ENCODE assay signal across 1 cellular context in the genomic region with DNA sequence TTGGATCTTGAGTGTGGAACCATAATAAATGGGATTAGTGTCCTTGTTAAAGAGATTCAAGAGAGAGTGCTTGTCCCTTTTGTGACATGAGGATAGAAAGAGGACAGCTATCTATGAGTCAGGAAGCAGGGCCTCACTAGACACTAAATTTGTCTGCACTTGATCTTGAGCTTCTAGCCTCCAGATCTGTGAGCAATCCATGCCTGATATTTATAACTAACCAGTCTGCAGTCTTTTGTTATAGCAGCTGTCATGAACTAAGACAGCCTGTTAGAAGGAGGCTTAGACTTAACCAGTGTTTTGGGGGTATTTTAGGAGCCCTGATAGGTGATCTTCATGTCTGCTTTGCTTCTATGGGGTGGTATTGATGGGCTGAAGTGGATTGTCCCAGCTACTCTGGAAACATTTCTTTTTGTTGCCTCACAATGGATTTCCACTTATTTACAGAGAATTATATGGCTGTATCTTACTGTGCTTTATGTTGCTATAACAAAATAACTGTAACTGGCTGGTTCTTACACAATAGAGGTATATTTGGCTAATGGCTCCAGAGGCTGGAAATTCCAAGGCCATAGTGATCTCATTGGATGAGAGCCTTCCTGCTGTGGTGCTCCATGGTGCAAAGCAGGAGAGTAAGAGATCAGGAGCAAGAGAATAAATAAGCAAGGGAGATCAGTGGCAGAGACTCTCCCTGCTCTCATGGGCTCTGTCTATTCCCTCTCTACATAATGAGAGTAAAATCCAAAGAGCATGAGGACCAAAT.
TF ChIP-seq lines count a peak whose summit lies in the region.

No MANE protein-coding gene starts in this region.

TF ChIP-seq in HepG2, 621 proteins besides CTCF, POLR2A, EP300 and RAD21 (continued from another document and continues in another):
- no peak; the same call in 1 of the 2 replicates for TF ChIP-seq ZMAT3 (CRISPR knock-in tag; conservative IDR thresholded peaks at IDR 0.05)
- peak; percentile 53; the same call in 1 of the 2 replicates for TF ChIP-seq FOSL2 (CRISPR knock-in tag; IDR thresholded peaks at IDR 0.05)
- no peak for TF ChIP-seq SOX13 (IDR thresholded peaks at IDR 0.05)
- peak in 1 of 2 experiments; percentile 63; a peak in 1 of 4 replicates for TF ChIP-seq SOX13 (CRISPR knock-in tag; conservative IDR thresholded peaks at IDR 0.05 in 1 of 2, IDR thresholded peaks at IDR 0.05 in 1 of 2)
- TF ChIP-seq TEAD3 (CRISPR knock-in tag; optimal IDR thresholded peaks at IDR 0.05; ENCODE audit: borderline replicate concordance) = peak; percentile 67
- TF ChIP-seq ZFX (CRISPR knock-in tag; IDR thresholded peaks at IDR 0.05; ENCODE audit: low read depth) = peak; percentile 37; the same call in 1 of the 2 replicates
- 0 out of 2 replicates have a peak, but pooled peaks have one; percentile 12 for TF ChIP-seq THAP11 (CRISPR knock-in tag; IDR thresholded peaks at IDR 0.05)
- no peak for TF ChIP-seq ZNF775 (CRISPR knock-in tag; IDR thresholded peaks at IDR 0.05; ENCODE audit: borderline replicate concordance)
- peak; percentile 48; the same call in 1 of the 2 replicates for TF ChIP-seq RFX1 (IDR thresholded peaks at IDR 0.05)
- peak; percentile 54; the same call in 1 of the 2 replicates for TF ChIP-seq ZNF782 (CRISPR knock-in tag; IDR thresholded peaks at IDR 0.05; ENCODE audit: borderline replicate concordance)
- peak; percentile 74; the same call in 1 of the 2 replicates for TF ChIP-seq SSRP1 (CRISPR knock-in tag; IDR thresholded peaks at IDR 0.05)
- peak; percentile 100 for TF ChIP-seq ZNF12 (CRISPR knock-in tag; IDR thresholded peaks at IDR 0.05)
- 0 out of 2 replicates have a peak, but pooled peaks have one; percentile 79 for TF ChIP-seq TEF (CRISPR knock-in tag; IDR thresholded peaks at IDR 0.05)
- peak; percentile 18; the same call in 1 of the 2 replicates for TF ChIP-seq ZBTB7B (CRISPR knock-in tag; IDR thresholded peaks at IDR 0.05)
- TF ChIP-seq CEBPB (IDR thresholded peaks at IDR 0.05; ENCODE audit: borderline replicate concordance, low read depth, low read length) = peak; percentile 93
- TF ChIP-seq ZNF589 (CRISPR knock-in tag; conservative IDR thresholded peaks at IDR 0.05) = no peak
- TF ChIP-seq, protein P1, sequence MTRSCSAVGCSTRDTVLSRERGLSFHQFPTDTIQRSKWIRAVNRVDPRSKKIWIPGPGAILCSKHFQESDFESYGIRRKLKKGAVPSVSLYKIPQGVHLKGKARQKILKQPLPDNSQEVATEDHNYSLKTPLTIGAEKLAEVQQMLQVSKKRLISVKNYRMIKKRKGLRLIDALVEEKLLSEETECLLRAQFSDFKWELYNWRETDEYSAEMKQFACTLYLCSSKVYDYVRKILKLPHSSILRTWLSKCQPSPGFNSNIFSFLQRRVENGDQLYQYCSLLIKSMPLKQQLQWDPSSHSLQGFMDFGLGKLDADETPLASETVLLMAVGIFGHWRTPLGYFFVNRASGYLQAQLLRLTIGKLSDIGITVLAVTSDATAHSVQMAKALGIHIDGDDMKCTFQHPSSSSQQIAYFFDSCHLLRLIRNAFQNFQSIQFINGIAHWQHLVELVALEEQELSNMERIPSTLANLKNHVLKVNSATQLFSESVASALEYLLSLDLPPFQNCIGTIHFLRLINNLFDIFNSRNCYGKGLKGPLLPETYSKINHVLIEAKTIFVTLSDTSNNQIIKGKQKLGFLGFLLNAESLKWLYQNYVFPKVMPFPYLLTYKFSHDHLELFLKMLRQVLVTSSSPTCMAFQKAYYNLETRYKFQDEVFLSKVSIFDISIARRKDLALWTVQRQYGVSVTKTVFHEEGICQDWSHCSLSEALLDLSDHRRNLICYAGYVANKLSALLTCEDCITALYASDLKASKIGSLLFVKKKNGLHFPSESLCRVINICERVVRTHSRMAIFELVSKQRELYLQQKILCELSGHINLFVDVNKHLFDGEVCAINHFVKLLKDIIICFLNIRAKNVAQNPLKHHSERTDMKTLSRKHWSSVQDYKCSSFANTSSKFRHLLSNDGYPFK (CRISPR knock-in tag; IDR thresholded peaks at IDR 0.05; ENCODE audit: borderline replicate concordance) = no peak
- TF ChIP-seq SOX5 (CRISPR knock-in tag; IDR thresholded peaks at IDR 0.05; ENCODE audit: borderline replicate concordance) = 0 out of 2 replicates have a peak, but pooled peaks have one; percentile 6
- TF ChIP-seq ZNF362 (CRISPR knock-in tag; IDR thresholded peaks at IDR 0.05; ENCODE audit: borderline replicate concordance) = no peak
- peak; percentile 79 for TF ChIP-seq CEBPG (CRISPR knock-in tag; IDR thresholded peaks at IDR 0.05)
- no peak for TF ChIP-seq SALL2 (CRISPR knock-in tag; IDR thresholded peaks at IDR 0.05)
- TF ChIP-seq JARID2 (CRISPR knock-in tag; IDR thresholded peaks at IDR 0.05; ENCODE audit: insufficient replicate concordance) = no peak
- TF ChIP-seq HBP1 (CRISPR knock-in tag; IDR thresholded peaks at IDR 0.05; ENCODE audit: low read depth) = 0 out of 2 replicates have a peak, but pooled peaks have one; percentile 34
- TF ChIP-seq, protein P2, sequence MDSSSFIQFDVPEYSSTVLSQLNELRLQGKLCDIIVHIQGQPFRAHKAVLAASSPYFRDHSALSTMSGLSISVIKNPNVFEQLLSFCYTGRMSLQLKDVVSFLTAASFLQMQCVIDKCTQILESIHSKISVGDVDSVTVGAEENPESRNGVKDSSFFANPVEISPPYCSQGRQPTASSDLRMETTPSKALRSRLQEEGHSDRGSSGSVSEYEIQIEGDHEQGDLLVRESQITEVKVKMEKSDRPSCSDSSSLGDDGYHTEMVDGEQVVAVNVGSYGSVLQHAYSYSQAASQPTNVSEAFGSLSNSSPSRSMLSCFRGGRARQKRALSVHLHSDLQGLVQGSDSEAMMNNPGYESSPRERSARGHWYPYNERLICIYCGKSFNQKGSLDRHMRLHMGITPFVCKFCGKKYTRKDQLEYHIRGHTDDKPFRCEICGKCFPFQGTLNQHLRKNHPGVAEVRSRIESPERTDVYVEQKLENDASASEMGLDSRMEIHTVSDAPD (CRISPR knock-in tag; IDR thresholded peaks at IDR 0.05) = 0 out of 2 replicates have a peak, but pooled peaks have one; percentile 18
- TF ChIP-seq BRCA1 (CRISPR knock-in tag; IDR thresholded peaks at IDR 0.05) = no peak
- TF ChIP-seq BRD4 (CRISPR knock-in tag; IDR thresholded peaks at IDR 0.05) = peak; percentile 34; the same call in 1 of the 2 replicates
- TF ChIP-seq ZNF670 (CRISPR knock-in tag; IDR thresholded peaks at IDR 0.05; ENCODE audit: borderline replicate concordance) = no peak
- TF ChIP-seq FOXJ3 (CRISPR knock-in tag; IDR thresholded peaks at IDR 0.05; ENCODE audit: borderline replicate concordance) = 0 out of 2 replicates have a peak, but pooled peaks have one; percentile 42
- TF ChIP-seq, protein P3, sequence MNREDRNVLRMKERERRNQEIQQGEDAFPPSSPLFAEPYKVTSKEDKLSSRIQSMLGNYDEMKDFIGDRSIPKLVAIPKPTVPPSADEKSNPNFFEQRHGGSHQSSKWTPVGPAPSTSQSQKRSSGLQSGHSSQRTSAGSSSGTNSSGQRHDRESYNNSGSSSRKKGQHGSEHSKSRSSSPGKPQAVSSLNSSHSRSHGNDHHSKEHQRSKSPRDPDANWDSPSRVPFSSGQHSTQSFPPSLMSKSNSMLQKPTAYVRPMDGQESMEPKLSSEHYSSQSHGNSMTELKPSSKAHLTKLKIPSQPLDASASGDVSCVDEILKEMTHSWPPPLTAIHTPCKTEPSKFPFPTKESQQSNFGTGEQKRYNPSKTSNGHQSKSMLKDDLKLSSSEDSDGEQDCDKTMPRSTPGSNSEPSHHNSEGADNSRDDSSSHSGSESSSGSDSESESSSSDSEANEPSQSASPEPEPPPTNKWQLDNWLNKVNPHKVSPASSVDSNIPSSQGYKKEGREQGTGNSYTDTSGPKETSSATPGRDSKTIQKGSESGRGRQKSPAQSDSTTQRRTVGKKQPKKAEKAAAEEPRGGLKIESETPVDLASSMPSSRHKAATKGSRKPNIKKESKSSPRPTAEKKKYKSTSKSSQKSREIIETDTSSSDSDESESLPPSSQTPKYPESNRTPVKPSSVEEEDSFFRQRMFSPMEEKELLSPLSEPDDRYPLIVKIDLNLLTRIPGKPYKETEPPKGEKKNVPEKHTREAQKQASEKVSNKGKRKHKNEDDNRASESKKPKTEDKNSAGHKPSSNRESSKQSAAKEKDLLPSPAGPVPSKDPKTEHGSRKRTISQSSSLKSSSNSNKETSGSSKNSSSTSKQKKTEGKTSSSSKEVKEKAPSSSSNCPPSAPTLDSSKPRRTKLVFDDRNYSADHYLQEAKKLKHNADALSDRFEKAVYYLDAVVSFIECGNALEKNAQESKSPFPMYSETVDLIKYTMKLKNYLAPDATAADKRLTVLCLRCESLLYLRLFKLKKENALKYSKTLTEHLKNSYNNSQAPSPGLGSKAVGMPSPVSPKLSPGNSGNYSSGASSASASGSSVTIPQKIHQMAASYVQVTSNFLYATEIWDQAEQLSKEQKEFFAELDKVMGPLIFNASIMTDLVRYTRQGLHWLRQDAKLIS (CRISPR knock-in tag; IDR thresholded peaks at IDR 0.05) = peak; percentile 24; the same call in 1 of the 2 replicates
- peak; percentile 13 for TF ChIP-seq SAP130 (CRISPR knock-in tag; IDR thresholded peaks at IDR 0.05; ENCODE audit: low read depth)
- TF ChIP-seq ZNF20 (CRISPR knock-in tag; IDR thresholded peaks at IDR 0.05) = 0 out of 2 replicates have a peak, but pooled peaks have one; percentile 21
- TF ChIP-seq CHCHD3 (CRISPR knock-in tag; IDR thresholded peaks at IDR 0.05) = no peak
- peak; percentile 84 for TF ChIP-seq ZNF564 (CRISPR knock-in tag; IDR thresholded peaks at IDR 0.05)
- TF ChIP-seq, protein P4, sequence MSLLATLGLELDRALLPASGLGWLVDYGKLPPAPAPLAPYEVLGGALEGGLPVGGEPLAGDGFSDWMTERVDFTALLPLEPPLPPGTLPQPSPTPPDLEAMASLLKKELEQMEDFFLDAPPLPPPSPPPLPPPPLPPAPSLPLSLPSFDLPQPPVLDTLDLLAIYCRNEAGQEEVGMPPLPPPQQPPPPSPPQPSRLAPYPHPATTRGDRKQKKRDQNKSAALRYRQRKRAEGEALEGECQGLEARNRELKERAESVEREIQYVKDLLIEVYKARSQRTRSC (CRISPR knock-in tag; IDR thresholded peaks at IDR 0.05; ENCODE audit: low read depth) = 0 out of 2 replicates have a peak, but pooled peaks have one; percentile 75
- peak; percentile 54 for TF ChIP-seq SKI (IDR thresholded peaks at IDR 0.05; ENCODE audit: partially characterized antibody)
- TF ChIP-seq TBP (CRISPR knock-in tag; IDR thresholded peaks at IDR 0.05) = no peak
- TF ChIP-seq TARDBP (CRISPR knock-in tag; IDR thresholded peaks at IDR 0.05) = peak; percentile 44; the same call in 1 of the 2 replicates
- TF ChIP-seq MAZ (IDR thresholded peaks at IDR 0.05; ENCODE audit: borderline replicate concordance, low read depth, low read length) = no peak
- TF ChIP-seq MAZ (CRISPR knock-in tag; IDR thresholded peaks at IDR 0.05; ENCODE audit: low read depth) = 0 out of 2 replicates have a peak, but pooled peaks have one; percentile 55
- no peak for TF ChIP-seq GTF2F1 (IDR thresholded peaks at IDR 0.05; ENCODE audit: low read length)
- peak; percentile 11 for TF ChIP-seq TBL1XR1 (IDR thresholded peaks at IDR 0.05; ENCODE audit: borderline replicate concordance, low read length, partially characterized antibody)
- TF ChIP-seq ZSCAN31 (CRISPR knock-in tag; IDR thresholded peaks at IDR 0.05; ENCODE audit: low read depth) = no peak
- peak; percentile 61; the same call in 1 of the 2 replicates for TF ChIP-seq POLR2AphosphoS5 (IDR thresholded peaks at IDR 0.05; ENCODE audit: low read depth, low read length)
- TF ChIP-seq HDAC2 (CRISPR knock-in tag; IDR thresholded peaks at IDR 0.05) = peak; percentile 26; the same call in 1 of the 2 replicates
- TF ChIP-seq REPIN1 (CRISPR knock-in tag; IDR thresholded peaks at IDR 0.05; ENCODE audit: borderline replicate concordance, low read depth) = 0 out of 2 replicates have a peak, but pooled peaks have one; percentile 12
- TF ChIP-seq ATF4 (CRISPR knock-in tag; IDR thresholded peaks at IDR 0.05) = 0 out of 4 replicates have a peak, but pooled peaks of 1 of the 2 experiments have one; percentile 36
